ENCODE assay signal across 1 cellular context in genomic region chr14:92039720-92040430, GRCh38.
TF ChIP-seq lines count a peak whose summit lies in the region.

Gene TRIP11, minus strand, starts transcription at chr14:92040059. Its CDS starts 374 bp downstream, at chr14:92039685.

TF ChIP-seq in HepG2, 621 proteins besides CTCF, POLR2A, EP300 and RAD21 (continued from another document and continues in another):
- TF ChIP-seq ZNF256 (CRISPR knock-in tag; conservative IDR thresholded peaks at IDR 0.05) (no peak), ZNF331 (CRISPR knock-in tag; IDR thresholded peaks at IDR 0.05) (peak; percentile 60; the same call in 1 of the 2 replicates), YY1 (IDR thresholded peaks at IDR 0.05; ENCODE audit: insufficient read depth, insufficient replicate concordance, low read depth, low read length) (peak; percentile 96), ZNF646 (CRISPR knock-in tag; IDR thresholded peaks at IDR 0.05) (no peak), PPARG (CRISPR knock-in tag; conservative IDR thresholded peaks at IDR 0.05) (no peak), SYNCRIP (IDR thresholded peaks at IDR 0.05; ENCODE audit: insufficient read depth, low read depth, low read length) (no peak), ZFX (CRISPR knock-in tag; IDR thresholded peaks at IDR 0.05; ENCODE audit: low read depth) (peak; percentile 98), AGO2 (optimal IDR thresholded peaks at IDR 0.05; ENCODE audit: low read depth, low read length) (peak; percentile 79), ZNF549 (CRISPR knock-in tag; IDR thresholded peaks at IDR 0.05) (0 out of 2 replicates have a peak, but pooled peaks have one; percentile 5), RXRA (CRISPR knock-in tag; IDR thresholded peaks at IDR 0.05) (peak; percentile 70), ZNF678 (CRISPR knock-in tag; IDR thresholded peaks at IDR 0.05) (peak; percentile 82), RFX3 (CRISPR knock-in tag; IDR thresholded peaks at IDR 0.05) (0 out of 2 replicates have a peak, but pooled peaks have one; percentile 15), ZNF382 (CRISPR knock-in tag; IDR thresholded peaks at IDR 0.05; ENCODE audit: borderline replicate concordance) (no peak), ZNF230 (CRISPR knock-in tag; IDR thresholded peaks at IDR 0.05) (no peak), SMAD9 (CRISPR knock-in tag; IDR thresholded peaks at IDR 0.05) (no peak), TERF1 (CRISPR knock-in tag; IDR thresholded peaks at IDR 0.05) (no peak), YEATS4 (CRISPR knock-in tag; IDR thresholded peaks at IDR 0.05; ENCODE audit: borderline replicate concordance) (peak; percentile 97), CREM (IDR thresholded peaks at IDR 0.05) (peak; percentile 70), CREM (CRISPR knock-in tag; IDR thresholded peaks at IDR 0.05) (no peak), HNRNPUL1 (IDR thresholded peaks at IDR 0.05; ENCODE audit: low read depth, low read length) (no peak), TCF12 (IDR thresholded peaks at IDR 0.05) (no peak), TCF12 (CRISPR knock-in tag; IDR thresholded peaks at IDR 0.05) (no peak), PHF20 (CRISPR knock-in tag; IDR thresholded peaks at IDR 0.05) (peak; percentile 93), MEIS1 (CRISPR knock-in tag; IDR thresholded peaks at IDR 0.05; ENCODE audit: borderline replicate concordance) (peak; percentile 76; the same call in 1 of the 2 replicates), ZNF354B (CRISPR knock-in tag; IDR thresholded peaks at IDR 0.05) (no peak), MAZ (IDR thresholded peaks at IDR 0.05; ENCODE audit: borderline replicate concordance, low read depth, low read length) (0 out of 2 replicates have a peak, but pooled peaks have one; percentile 50), MAZ (CRISPR knock-in tag; IDR thresholded peaks at IDR 0.05; ENCODE audit: low read depth) (peak; percentile 21; the same call in 1 of the 2 replicates), BRF2 (CRISPR knock-in tag; IDR thresholded peaks at IDR 0.05) (0 out of 2 replicates have a peak, but pooled peaks have one; percentile 64), FOXP4 (CRISPR knock-in tag; IDR thresholded peaks at IDR 0.05) (peak; percentile 28; the same call in 1 of the 2 replicates), TCF7 (IDR thresholded peaks at IDR 0.05; ENCODE audit: low read depth) (no peak), PRDM10 (CRISPR knock-in tag; IDR thresholded peaks at IDR 0.05; ENCODE audit: low read depth) (peak; percentile 72; the same call in 1 of the 2 replicates), EED (CRISPR knock-in tag; IDR thresholded peaks at IDR 0.05) (no peak), GATAD2A (CRISPR knock-in tag; IDR thresholded peaks at IDR 0.05) (peak; percentile 70), SUZ12 (IDR thresholded peaks at IDR 0.05; ENCODE audit: low read depth, low read length) (peak; percentile 28; the same call in 1 of the 2 replicates), USF2 (IDR thresholded peaks at IDR 0.05; ENCODE audit: low read depth, low read length) (no peak), USF2 (CRISPR knock-in tag; IDR thresholded peaks at IDR 0.05; ENCODE audit: borderline replicate concordance) (no peak), TMF1 (CRISPR knock-in tag; IDR thresholded peaks at IDR 0.05; ENCODE audit: low read depth) (0 out of 2 replicates have a peak, but pooled peaks have one; percentile 64), HOXA9 (CRISPR knock-in tag; IDR thresholded peaks at IDR 0.05; ENCODE audit: borderline replicate concordance) (peak; percentile 39; the same call in 1 of the 2 replicates), MTA1 (CRISPR knock-in tag; IDR thresholded peaks at IDR 0.05; ENCODE audit: borderline replicate concordance) (peak; percentile 73; the same call in 1 of the 2 replicates), REL (CRISPR knock-in tag; conservative IDR thresholded peaks at IDR 0.05) (no peak), TRAFD1 (CRISPR knock-in tag; IDR thresholded peaks at IDR 0.05; ENCODE audit: borderline replicate concordance) (no peak), ZNF780A (CRISPR knock-in tag; IDR thresholded peaks at IDR 0.05) (peak; percentile 84; the same call in 1 of the 2 replicates), LCORL (IDR thresholded peaks at IDR 0.05) (no peak), LCORL (CRISPR knock-in tag; IDR thresholded peaks at IDR 0.05) (peak; percentile 42; the same call in 1 of the 2 replicates)
